8 cellular contexts compared by ENCODE assay signal in the genomic region with DNA sequence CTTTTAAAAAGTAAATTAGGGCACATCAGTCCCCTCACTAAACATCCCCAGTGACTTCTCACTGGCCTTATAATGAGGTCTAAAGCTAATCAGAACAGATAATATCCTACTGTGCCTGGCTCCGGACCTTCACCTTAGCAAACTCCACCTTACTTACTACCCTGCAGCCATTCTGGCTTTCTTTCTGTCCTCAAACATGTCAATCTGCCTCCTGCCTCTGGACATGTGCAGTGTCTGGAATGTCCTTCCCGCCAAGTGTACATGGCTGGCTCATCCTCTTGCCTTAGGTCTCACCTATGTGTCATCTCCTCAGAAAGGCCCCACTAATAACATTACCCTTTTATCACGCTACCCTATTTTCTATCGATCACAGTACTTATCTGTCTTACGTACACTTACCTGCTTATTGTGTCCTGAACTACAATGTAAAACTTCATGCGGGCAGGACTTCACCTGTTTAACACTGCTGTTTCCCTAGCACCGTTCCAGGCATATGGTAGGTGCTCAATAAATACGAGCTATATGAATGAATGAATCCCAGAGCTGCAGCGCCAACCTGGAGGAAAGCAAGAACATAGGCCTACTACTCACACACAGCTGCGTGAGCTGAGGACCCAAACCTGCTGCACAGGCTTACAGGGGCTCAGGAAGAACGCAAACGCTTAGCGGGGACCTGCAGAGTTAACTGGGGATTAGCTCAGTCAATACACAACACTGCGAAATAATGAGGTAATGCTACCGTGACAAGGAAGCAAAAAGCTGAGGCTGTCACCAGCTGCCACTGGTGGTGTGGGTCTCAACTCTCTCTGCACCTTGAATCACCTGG. TPM values are rescaled to one million over a fixed set of nuclear protein-coding genes. Genes with fewer than 3 reads are reported as not detected.
DNase-seq lines count a peak whose midpoint lies in the region; ATAC-seq and TF ChIP-seq lines count a peak whose summit lies in the region.

No MANE protein-coding gene starts in this region.

- no peak for ATAC-seq in IMR-90 (ENCODE audit: low read depth)

- peaks cover 8% of the 10 kb centered on the region for H3K9me1 ChIP-seq in IMR-90 (ENCODE audit: insufficient read depth, low read length)

- BruUV-seq in IMR-90 (replicated peaks; lab: Mats Ljungman, UMichigan): no TSS peak

- peak overlapping the region in 1 of 2 experiments; percentile 7 for H2BK12ac ChIP-seq in mesenchymal stem cell (ENCODE audit: low read length in 2 of 2)

- H3K23ac ChIP-seq in IMR-90 (ENCODE audit: low read depth, low read length) (peak overlapping the region; percentile 46), mesenchymal stem cell (ENCODE audit: low read length in 2 of 2) (no peak overlapping the region)

- H4K91ac ChIP-seq in IMR-90 (ENCODE audit: insufficient read depth, low read depth, low read length) (peak overlapping the region; percentile 25; the same call in 1 of the 2 replicates), mesenchymal stem cell (ENCODE audit: low read length) (peak overlapping the region; percentile 54)

- POLR2A ChIA-PET in IMR-90 (lab: Charles Lee; ENCODE audit: unreplicated experiment): no interaction called here

- H2BK120ac ChIP-seq in IMR-90 (ENCODE audit: low read depth, low read length) (no peak overlapping the region), mesenchymal stem cell (ENCODE audit: low read depth, low read length) (no peak overlapping the region)

- H3K56ac ChIP-seq in IMR-90 (ENCODE audit: extremely low read depth, insufficient read depth, low read length): no peak overlapping the region

- in situ Hi-C loops in IMR-90 (cut with MboI; ENCODE audit: low sequenced_read_pairs) (loop anchor here (10.0 kb wide), 1 partner anchor 444 kb away; no protein-coding TSS in a partner anchor), astrocyte of the spinal cord (cut with HindIII; ENCODE audit: low sequenced_read_pairs) (no loop called here)

- peaks cover 4% of the 10 kb centered on the region; the same call in 1 of the 2 replicates for H3K27me3 ChIP-seq in IMR-90 (ENCODE audit: control insufficient read depth, insufficient read depth, low read length)
- H3K27me3 ChIP-seq in mesenchymal stem cell (ENCODE audit: control insufficient read depth in 1 of 2, insufficient read depth in 1 of 2, low read length in 2 of 2): no peaks in the 10 kb centered on the region

- H3K4ac ChIP-seq in IMR-90 (ENCODE audit: low read depth, low read length) (peak overlapping the region; percentile 99), mesenchymal stem cell (ENCODE audit: low read depth in 1 of 2, low read length in 2 of 2) (peak overlapping the region; percentile 53 to 77)

- TF ChIP-seq CTCF in IMR-90 (conservative IDR thresholded peaks at IDR 0.05; ENCODE audit: low read depth, low read length) (no peak), astrocyte of the spinal cord (IDR thresholded peaks at IDR 0.05; ENCODE audit: low read depth, low read length) (no peak)

- peak overlapping the region; percentile 95; the same call in 1 of the 2 replicates for H3K27ac ChIP-seq in IMR-90 (ENCODE audit: insufficient read depth, low read length)
- H3K27ac ChIP-seq in mesenchymal stem cell (ENCODE audit: low read length, poor library complexity, severe bottlenecking): no peak overlapping the region

- H3K79me1 ChIP-seq in IMR-90 (ENCODE audit: low read depth in 1 of 2, low read length in 2 of 2) (peaks cover 17 to 39% of the 10 kb centered on the region in 2 experiments), mesenchymal stem cell (replicated peaks; ENCODE audit: low read length, poor library complexity, severe bottlenecking) (peaks cover 32% of the 10 kb centered on the region)

- H3K18ac ChIP-seq in IMR-90 (ENCODE audit: low read depth, low read length) (no peak overlapping the region), mesenchymal stem cell (ENCODE audit: low read depth in 1 of 2, low read length in 2 of 2) (peak overlapping the region in 1 of 2 experiments; percentile 10)

- H2AFZ ChIP-seq in IMR-90 (replicated peaks; ENCODE audit: low read length, poor library complexity) (peak overlapping the region; percentile 99), mesenchymal stem cell (ENCODE audit: low read depth, low read length) (no peak overlapping the region)

- H3K9ac ChIP-seq in IMR-90 (ENCODE audit: low read depth, low read length) (peak overlapping the region; percentile 94), mesenchymal stem cell (ENCODE audit: low read length) (peak overlapping the region; percentile 95)

- H3K9me3 ChIP-seq in IMR-90 (ENCODE audit: control insufficient read depth, insufficient read depth, low read length) (no peaks in the 10 kb centered on the region), mesenchymal stem cell (ENCODE audit: control insufficient read depth, low read length) (no peaks in the 10 kb centered on the region)

- H2BK15ac ChIP-seq in IMR-90 (ENCODE audit: low read depth, low read length) (no peak overlapping the region), mesenchymal stem cell (ENCODE audit: low read depth, poor library complexity, severe bottlenecking) (peak overlapping the region; percentile 65)

- H3K4me2 ChIP-seq in IMR-90 (ENCODE audit: low read depth, low read length) (peak overlapping the region; percentile 67), mesenchymal stem cell (ENCODE audit: low read length, poor library complexity, severe bottlenecking) (peak overlapping the region; percentile 89)

- no peak for TF ChIP-seq POLR2A in IMR-90 (IDR thresholded peaks at IDR 0.05; ENCODE audit: low read depth, low read length)

- no peak overlapping the region for H2BK20ac ChIP-seq in IMR-90 (ENCODE audit: low read depth, low read length)

- CTCF ChIA-PET in IMR-90 (lab: Yijun Ruan, JAX): interaction anchor here (0.8 to 2.1 kb wide), 8 partner anchors 10 to 130 kb away, joined by 3 to 11 read pairs (median 4); no protein-coding TSS in a partner anchor

- H3K14ac ChIP-seq in IMR-90 (replicated peaks; ENCODE audit: low read depth, low read length) (peak overlapping the region; percentile 99), mesenchymal stem cell (ENCODE audit: low read length in 2 of 2) (peak overlapping the region in 1 of 2 experiments; percentile 53)

- dilution Hi-C loops in IMR-90 (cut with HindIII; ENCODE audit: low sequenced_read_pairs, unreplicated experiment): no loop called here

- intact Hi-C loops in IMR-90 (cut with micrococcal nuclease): loop anchor here (1.0 to 2.0 kb wide), 4 partner anchors 52 to 444 kb away; no protein-coding TSS in a partner anchor

- peak; percentile 40 for DNase-seq in COLO668 (lab: John Stamatoyannopoulos, UW; ENCODE audit: unreplicated experiment)
- DNase-seq in IMR-90: no peak
- DNase-seq in astrocyte of the spinal cord (ENCODE audit: low read depth, low spot score): no peak
- DNase-seq in mesenchymal stem cell: no peak
- DNase-seq in middle frontal gyrus (ENCODE audit: extremely low spot score, low spot score): no peak
- no peak for DNase-seq in SW 1271 (lab: John Stamatoyannopoulos, UW)
- no peak for DNase-seq in stimulated activated CD8-positive, alpha-beta memory T cell treated with anti-CD3 and anti-CD28 coated beads, Interleukin-4, amount 100 ng/mL, for 48 hours
- no peak for DNase-seq in CD1c-positive myeloid dendritic cell (ENCODE audit: extremely low spot score)

- H4K8ac ChIP-seq in IMR-90 (ENCODE audit: low read depth in 2 of 2, low read length in 2 of 2) (peak overlapping the region; percentile 85 to 99; a peak in 3 of 4 replicates), mesenchymal stem cell (ENCODE audit: low read length) (no peak overlapping the region)

- H4K5ac ChIP-seq in IMR-90 (ENCODE audit: low read depth, low read length): no peak overlapping the region

- no peaks in the 10 kb centered on the region for H4K20me1 ChIP-seq in IMR-90 (ENCODE audit: insufficient read depth, low read length)

- H2BK5ac ChIP-seq in IMR-90 (ENCODE audit: low read depth, low read length, poor library complexity, severe bottlenecking) (no peak overlapping the region), mesenchymal stem cell (ENCODE audit: low read depth, low read length, poor library complexity, severe bottlenecking) (no peak overlapping the region)

- H3K4me1 ChIP-seq in IMR-90 (ENCODE audit: control insufficient read depth, insufficient read depth, low read length): peaks cover 5% of the 10 kb centered on the region
- peaks cover 10% of the 10 kb centered on the region for H3K4me1 ChIP-seq in mesenchymal stem cell (ENCODE audit: control insufficient read depth, insufficient read depth, low read depth, low read length)

- H2AK5ac ChIP-seq in IMR-90 (ENCODE audit: low read depth, low read length) (peak overlapping the region; percentile 59), mesenchymal stem cell (ENCODE audit: low read length, severe bottlenecking) (peak overlapping the region; percentile 14)

- H2AK9ac ChIP-seq in IMR-90 (replicated peaks; ENCODE audit: low read depth, low read length, poor library complexity): peak overlapping the region; percentile 59

- H3K36me3 ChIP-seq in IMR-90 (ENCODE audit: control insufficient read depth, insufficient read depth, low read length) (peaks cover 8% of the 10 kb centered on the region), mesenchymal stem cell (ENCODE audit: control insufficient read depth in 1 of 2, insufficient read depth in 2 of 2, low read depth in 1 of 2, low read length in 2 of 2) (peaks cover 19 to 42% of the 10 kb centered on the region in 2 experiments)

- 89 to 100% methylated on average over 3 to 7 of the region's 15 CpGs for WGBS in IMR-90 (ENCODE audit: extremely low coverage in 2 of 2, insufficient read length in 1 of 2), 2 experiments
- 93% methylated on average over 15 of the region's 15 CpGs for WGBS in mesenchymal stem cell

- TF ChIP-seq RAD21 in IMR-90 (IDR thresholded peaks at IDR 0.05; ENCODE audit: low read length): no peak

- peak overlapping the region; percentile 73 for H3K4me3 ChIP-seq in IMR-90 (ENCODE audit: insufficient read depth, low read depth, low read length)
- H3K4me3 ChIP-seq in astrocyte of the spinal cord (ENCODE audit: low read depth, low read length): peak overlapping the region; percentile 88
- peak overlapping the region; percentile 81 to 94 for H3K4me3 ChIP-seq in mesenchymal stem cell (ENCODE audit: insufficient read depth in 1 of 2, low read depth in 1 of 2, low read length in 2 of 2)

TF ChIP-seq in IMR-90, 13 proteins besides CTCF, POLR2A, EP300 and RAD21 (continues in another document):
- no peak for TF ChIP-seq BHLHE40 (IDR thresholded peaks at IDR 0.05; ENCODE audit: low read depth, low read length)
- no peak for TF ChIP-seq CHD1 (IDR thresholded peaks at IDR 0.05; ENCODE audit: low read depth, low read length)

RNA-seq across cellular contexts. Expression of gene UQCC2, which starts 1.0 kb away (rescaled TPM):
- total RNA-seq in IMR-90 (2012; rRNA removed): 13.8 and 23.1 TPM in 2 replicates
- polyA plus RNA-seq in IMR-90 (2012; rRNA removed): 34.5 and 44.5 TPM in 2 replicates
- polyA plus RNA-seq in IMR-90 (2012; cell fraction: cytosol; rRNA removed): 28.0 and 38.5 TPM in 2 replicates
- 18.4 and 25.0 TPM in 2 replicates for polyA plus RNA-seq in IMR-90 (2012; cell fraction: nucleus; rRNA removed; ENCODE audit: low replicate concordance)
- 101 TPM for polyA plus RNA-seq in mesenchymal stem cell (2013, experiment 1 of 2)
- polyA plus RNA-seq in mesenchymal stem cell (2013, experiment 2 of 2): 111 TPM

RNA-seq across cellular contexts. Expression of gene IP6K3, which starts 36.2 kb away (rescaled TPM):
- total RNA-seq in IMR-90 (2012; rRNA removed): 0.18 and 0.28 TPM in 2 replicates
- polyA plus RNA-seq in IMR-90 (2012; rRNA removed): 0.51 and 0.52 TPM in 2 replicates
- 0.22 and 0.62 TPM in 2 replicates for polyA plus RNA-seq in IMR-90 (2012; cell fraction: cytosol; rRNA removed)
- polyA plus RNA-seq in IMR-90 (2012; cell fraction: nucleus; rRNA removed; ENCODE audit: low replicate concordance): 0.39 and 0.49 TPM in 2 replicates
- 6.7 TPM for polyA plus RNA-seq in mesenchymal stem cell (2013, experiment 1 of 2)
- polyA plus RNA-seq in mesenchymal stem cell (2013, experiment 2 of 2): 6.5 TPM
